ENCODE assay signal across 1 cellular context in genomic region chr3:15434756-15435155, GRCh38.
TF ChIP-seq lines count a peak whose summit lies in the region.

No MANE protein-coding gene starts in this region.

TF ChIP-seq in HEK293, 187 proteins besides CTCF, POLR2A, EP300 and RAD21:
- TF ChIP-seq REST (tag by site-specific recombination; IDR thresholded peaks at IDR 0.05) (peak; percentile 91), ZNF530 (tag by site-specific recombination; IDR thresholded peaks at IDR 0.05; ENCODE audit: low read depth) (no peak)
